Comparison of ENCODE assay signal across 9 cellular contexts in the genomic region with DNA sequence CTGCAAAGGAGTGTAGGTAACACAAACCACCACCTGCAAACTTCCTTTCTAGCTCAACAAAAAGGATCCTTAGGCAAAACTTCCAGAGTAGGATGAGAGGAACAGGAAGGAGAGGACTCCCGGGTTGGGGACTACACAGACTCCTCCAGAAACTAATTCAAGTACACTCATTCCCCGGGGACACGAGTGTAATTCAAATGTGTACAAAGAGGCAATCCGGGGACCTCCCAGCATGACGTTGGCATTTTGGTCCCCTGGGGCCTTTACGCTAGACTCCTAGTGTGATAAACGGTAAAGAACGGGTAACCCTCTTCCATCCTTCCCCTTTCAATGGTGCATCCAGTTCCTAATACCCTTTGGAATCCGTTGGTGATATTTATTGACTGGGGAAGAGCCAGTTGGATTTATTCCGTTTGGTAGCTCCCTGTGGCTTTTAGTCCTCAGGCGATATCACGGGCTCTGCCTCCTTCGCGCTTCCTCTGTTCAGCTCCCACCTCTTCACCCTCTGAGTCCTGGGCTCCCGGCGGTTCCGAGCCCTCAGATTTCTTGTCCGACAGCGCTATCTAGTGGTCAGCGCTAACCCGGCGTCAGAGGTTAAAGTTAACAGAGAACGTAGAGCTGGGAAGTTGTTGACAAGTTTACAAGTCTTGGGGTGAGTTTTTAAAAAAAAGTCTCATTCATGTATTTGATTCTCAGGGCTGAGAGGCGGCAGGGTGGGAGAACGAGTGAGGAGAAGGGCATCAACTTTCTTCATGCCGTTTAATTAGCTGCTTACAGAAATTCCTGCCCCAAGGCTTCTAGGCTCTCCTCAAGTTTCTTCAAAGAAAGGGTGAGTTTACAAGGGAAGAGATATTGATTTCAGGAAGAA. TPM values are rescaled to one million over a fixed set of nuclear protein-coding genes. Genes with fewer than 3 reads are reported as not detected.
DNase-seq lines count a peak whose midpoint lies in the region; ATAC-seq and TF ChIP-seq lines count a peak whose summit lies in the region.
"Had no signal": no experiment of that assay in that cellular context is flagged by ENCODE, and none has a peak within 500 bp of the region (broad histone marks: within the 10 kb centered on the region; RNA-seq: fewer than 3 reads in every experiment).

No MANE protein-coding gene starts in this region.

- H3K27me3 ChIP-seq in BLaER1 (peaks cover 51% of the 10 kb centered on the region), lung (ENCODE audit: control insufficient read depth, insufficient read depth) (no peaks in the 10 kb centered on the region)

- H3K4me1 Mint-ChIP-seq in activated CD4-positive, alpha-beta T cell treated with anti-CD3 and anti-CD28 coated beads, Interleukin-2, amount 10 ng/mL, durations not matched to agents 24 days and 14 days: peaks cover 51% of the 10 kb centered on the region

- H3K9ac ChIP-seq in BLaER1: 0 out of 2 replicates have a peak overlapping the region, but pooled peaks have one; percentile 17

- H3K4me2 ChIP-seq in BLaER1: peak overlapping the region; percentile 90

- H3K27ac ChIP-seq in BLaER1: no peak overlapping the region
- no peak overlapping the region for H3K27ac ChIP-seq in lung (ENCODE audit: low read depth in 1 of 2, low read length in 1 of 2)

- peaks cover 68% of the 10 kb centered on the region for H3K27me3 Mint-ChIP-seq in activated CD4-positive, alpha-beta T cell treated with anti-CD3 and anti-CD28 coated beads, Interleukin-2, amount 10 ng/mL, durations not matched to agents 24 days and 14 days

- peak overlapping the region; percentile 83 for H3K4me3 Mint-ChIP-seq in activated CD4-positive, alpha-beta T cell treated with anti-CD3 and anti-CD28 coated beads, Interleukin-2, amount 10 ng/mL, durations not matched to agents 24 days and 14 days

- H3K4me1 ChIP-seq in BLaER1 (peaks cover 12% of the 10 kb centered on the region), lung (ENCODE audit: control insufficient read depth in 2 of 2, insufficient read depth in 2 of 2, low read length in 2 of 2) (peaks cover 0 to 9% of the 10 kb centered on the region in 2 donors)

- DNase-seq in GM19238 (ENCODE audit: insufficient read length, low spot score) (peak; percentile 50), NCI-H460 (ENCODE audit: extremely low read depth, low read depth) (peak; percentile 63), dermis microvascular lymphatic vessel endothelial cell (ENCODE audit: low read depth in 2 of 2) (peak; percentile 46 to 75), lung (ENCODE audit: low spot score) (peak; percentile 86)
- DNase-seq in activated CD4-positive, alpha-beta T cell treated with anti-CD3 and anti-CD28 coated beads, Interleukin-2, amount 10 ng/mL, durations not matched to agents 24 days and 14 days: peak; percentile 95
- DNase-seq in stimulated activated CD8-positive, alpha-beta memory T cell treated with anti-CD3 and anti-CD28 coated beads, Interleukin-12 subunit alpha, Interleukin-12 subunit beta, amount 100 ng/mL, for 24 hours (ENCODE audit: extremely low read depth): peak; percentile 48

- ATAC-seq in HG03354 (IDR thresholded peaks at IDR 0.05; ENCODE audit: poor library complexity, severe bottlenecking, unreplicated experiment) (peak; percentile 73), lung (ENCODE audit: insufficient read depth, low FRiP score) (peak; percentile 69)

- H3K4me3 ChIP-seq in BLaER1 (peak overlapping the region; percentile 64), lung (no peak overlapping the region)

- intact Hi-C loops in activated CD4-positive, alpha-beta T cell treated with anti-CD3 and anti-CD28 coated beads, Interleukin-2, amount 10 ng/mL, durations not matched to agents 24 days and 14 days (cut with micrococcal nuclease): loop anchor here (1.0 to 10.0 kb wide), 7 partner anchors 121 to 1531 kb away; no protein-coding TSS in a partner anchor

- peaks cover 1% of the 10 kb centered on the region for H3K36me3 Mint-ChIP-seq in activated CD4-positive, alpha-beta T cell treated with anti-CD3 and anti-CD28 coated beads, Interleukin-2, amount 10 ng/mL, durations not matched to agents 24 days and 14 days (ENCODE audit: low read depth)

- peak; percentile 80 for TF ChIP-seq CTCF in lung (IDR thresholded peaks at IDR 0.05; ENCODE audit: control extremely low read depth, extremely low read depth)

- H3K9me3 Mint-ChIP-seq in activated CD4-positive, alpha-beta T cell treated with anti-CD3 and anti-CD28 coated beads, Interleukin-2, amount 10 ng/mL, durations not matched to agents 24 days and 14 days: no peaks in the 10 kb centered on the region

- H4K20me1 ChIP-seq in BLaER1: no peaks in the 10 kb centered on the region

- WGBS in lung, 2 donors: 2% methylated on average over 26 of the region's 26 CpGs

- no peaks in the 10 kb centered on the region for H3K36me3 ChIP-seq in BLaER1
- no peaks in the 10 kb centered on the region for H3K36me3 ChIP-seq in lung (ENCODE audit: control insufficient read depth in 2 of 2, insufficient read depth in 2 of 2, low read length in 2 of 2)

- peak overlapping the region; percentile 66 for H3K27ac Mint-ChIP-seq in activated CD4-positive, alpha-beta T cell treated with anti-CD3 and anti-CD28 coated beads, Interleukin-2, amount 10 ng/mL, durations not matched to agents 24 days and 14 days

- peaks cover 41% of the 10 kb centered on the region for H3K9me3 ChIP-seq in BLaER1
- H3K9me3 ChIP-seq in lung (ENCODE audit: control insufficient read depth in 2 of 2, insufficient read depth in 1 of 2, low read length in 1 of 2): no peaks in the 10 kb centered on the region

RNA-seq across cellular contexts. Expression of a gene that starts 2.9 kb away (rescaled TPM):
- 0.20 and 0.64 TPM in 2 replicates for total RNA-seq in NCI-H460 (2014; rRNA removed; shearing (Covaris generic))
- polyA plus RNA-seq in NCI-H460 (2014; cell fraction: nucleus; rRNA removed): 2.3 and 4.8 TPM in 2 replicates
- total RNA-seq in activated CD4-positive, alpha-beta T cell treated with anti-CD3 and anti-CD28 coated beads, Interleukin-2, amount 10 ng/mL, durations not matched to agents 24 days and 14 days: 0.05 TPM in 1 of 2 replicates, not detected in the other
- 1.0 and 1.4 TPM in 2 replicates for total RNA-seq in dermis microvascular lymphatic vessel endothelial cell
- 10 to 100 TPM; 45.1 to 75.7 TPM for total RNA-seq in lung
- polyA plus RNA-seq in lung: 10 to 100 TPM; 10.6 to 14.2 TPM
- total RNA-seq: activated CD8-positive, alpha-beta memory T cell treated with anti-CD3 and anti-CD28 coated beads for 36 hours had no signal

RNA-seq across cellular contexts. Expression of a gene that starts 34.8 kb away (rescaled TPM):
- 154 and 193 TPM in 2 replicates for total RNA-seq in NCI-H460 (2014; rRNA removed; shearing (Covaris generic))
- 533 and 746 TPM in 2 replicates for polyA plus RNA-seq in NCI-H460 (2014; cell fraction: nucleus; rRNA removed)
- 490 and 538 TPM in 2 replicates for total RNA-seq in activated CD4-positive, alpha-beta T cell treated with anti-CD3 and anti-CD28 coated beads, Interleukin-2, amount 10 ng/mL, durations not matched to agents 24 days and 14 days
- total RNA-seq in dermis microvascular lymphatic vessel endothelial cell (102 and 170 TPM in 2 replicates), lung (100 to 1,000 TPM in 1 of 2 donors, 10 to 100 TPM in 1; 43.1 to 326 TPM)
- 100 to 1,000 TPM; 470 to 557 TPM for polyA plus RNA-seq in lung

Comparison
In these comparisons a context has a peak if more than half of its experiments do, and no peak if none do; other contexts are left out.
1. RNA of a gene that starts 2.9 kb away (total RNA-seq): 45.1 to 75.7 TPM in lung; 1.0 to 1.4 TPM in dermis microvascular lymphatic vessel endothelial cell, 0.20 to 0.64 TPM in NCI-H460 and 0.05 TPM in activated CD4-positive, alpha-beta T cell treated with anti-CD3 and anti-CD28 coated beads, Interleukin-2, amount 10 ng/mL, durations not matched to agents 24 days and 14 days; every median in the first group is over 10 times any median in the second.
2. Peak in every context shown above with its lines, with median percentiles within 50 percentile points of each other: DNase-seq.